Comparison of ENCODE assay signal across 1 cellular context in the genomic region with DNA sequence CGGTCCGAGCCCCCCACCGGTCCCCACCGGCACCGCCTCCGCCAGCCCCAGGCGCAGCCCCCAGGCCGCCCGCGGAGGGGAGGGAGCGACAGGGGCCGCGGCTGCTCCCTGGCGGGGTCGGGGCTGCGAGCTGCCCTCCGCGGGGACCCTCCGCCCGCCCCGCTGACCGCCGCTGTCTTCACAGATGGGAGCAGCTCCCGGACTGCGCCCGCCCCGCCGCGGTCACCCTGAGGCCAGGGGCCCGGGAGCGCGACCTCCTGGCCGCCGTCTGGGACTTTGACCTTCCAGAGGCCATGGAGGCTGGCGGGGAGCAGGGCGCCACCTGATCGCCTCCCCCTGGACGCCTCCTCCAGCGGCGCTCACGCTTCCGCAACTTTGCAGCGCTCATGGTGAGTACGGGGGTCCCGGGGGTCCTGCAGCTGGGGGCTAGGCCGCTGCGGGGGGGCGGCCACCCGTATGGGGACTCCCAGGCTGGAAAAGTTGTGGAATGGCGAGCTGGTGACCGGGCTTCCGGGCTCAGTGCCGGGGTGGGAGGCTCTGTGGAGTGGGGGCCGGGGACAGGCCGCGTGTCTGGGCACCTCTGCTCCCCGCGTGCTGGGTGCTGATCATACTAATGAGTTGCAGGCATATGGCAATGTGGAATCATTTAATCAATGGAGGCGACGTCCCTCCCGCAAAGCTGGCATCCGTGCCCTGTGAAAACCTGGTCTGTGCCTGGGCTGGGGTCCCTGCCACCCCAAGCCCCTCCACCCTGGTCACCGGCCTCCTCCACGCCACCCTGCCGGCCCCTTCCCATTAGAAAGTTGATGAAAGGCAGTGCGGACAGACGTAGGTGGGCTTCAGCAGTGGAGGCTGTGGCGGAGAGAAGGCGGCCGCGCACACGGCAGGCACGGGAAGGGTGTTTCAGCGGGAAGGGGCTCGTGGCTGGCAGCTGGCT.
TF ChIP-seq lines count a peak whose summit lies in the region.

No MANE protein-coding gene starts in this region.

TF ChIP-seq in GM23338, 12 proteins besides CTCF, POLR2A, EP300 and RAD21 (continued from another document):
- TF ChIP-seq, protein P1, sequence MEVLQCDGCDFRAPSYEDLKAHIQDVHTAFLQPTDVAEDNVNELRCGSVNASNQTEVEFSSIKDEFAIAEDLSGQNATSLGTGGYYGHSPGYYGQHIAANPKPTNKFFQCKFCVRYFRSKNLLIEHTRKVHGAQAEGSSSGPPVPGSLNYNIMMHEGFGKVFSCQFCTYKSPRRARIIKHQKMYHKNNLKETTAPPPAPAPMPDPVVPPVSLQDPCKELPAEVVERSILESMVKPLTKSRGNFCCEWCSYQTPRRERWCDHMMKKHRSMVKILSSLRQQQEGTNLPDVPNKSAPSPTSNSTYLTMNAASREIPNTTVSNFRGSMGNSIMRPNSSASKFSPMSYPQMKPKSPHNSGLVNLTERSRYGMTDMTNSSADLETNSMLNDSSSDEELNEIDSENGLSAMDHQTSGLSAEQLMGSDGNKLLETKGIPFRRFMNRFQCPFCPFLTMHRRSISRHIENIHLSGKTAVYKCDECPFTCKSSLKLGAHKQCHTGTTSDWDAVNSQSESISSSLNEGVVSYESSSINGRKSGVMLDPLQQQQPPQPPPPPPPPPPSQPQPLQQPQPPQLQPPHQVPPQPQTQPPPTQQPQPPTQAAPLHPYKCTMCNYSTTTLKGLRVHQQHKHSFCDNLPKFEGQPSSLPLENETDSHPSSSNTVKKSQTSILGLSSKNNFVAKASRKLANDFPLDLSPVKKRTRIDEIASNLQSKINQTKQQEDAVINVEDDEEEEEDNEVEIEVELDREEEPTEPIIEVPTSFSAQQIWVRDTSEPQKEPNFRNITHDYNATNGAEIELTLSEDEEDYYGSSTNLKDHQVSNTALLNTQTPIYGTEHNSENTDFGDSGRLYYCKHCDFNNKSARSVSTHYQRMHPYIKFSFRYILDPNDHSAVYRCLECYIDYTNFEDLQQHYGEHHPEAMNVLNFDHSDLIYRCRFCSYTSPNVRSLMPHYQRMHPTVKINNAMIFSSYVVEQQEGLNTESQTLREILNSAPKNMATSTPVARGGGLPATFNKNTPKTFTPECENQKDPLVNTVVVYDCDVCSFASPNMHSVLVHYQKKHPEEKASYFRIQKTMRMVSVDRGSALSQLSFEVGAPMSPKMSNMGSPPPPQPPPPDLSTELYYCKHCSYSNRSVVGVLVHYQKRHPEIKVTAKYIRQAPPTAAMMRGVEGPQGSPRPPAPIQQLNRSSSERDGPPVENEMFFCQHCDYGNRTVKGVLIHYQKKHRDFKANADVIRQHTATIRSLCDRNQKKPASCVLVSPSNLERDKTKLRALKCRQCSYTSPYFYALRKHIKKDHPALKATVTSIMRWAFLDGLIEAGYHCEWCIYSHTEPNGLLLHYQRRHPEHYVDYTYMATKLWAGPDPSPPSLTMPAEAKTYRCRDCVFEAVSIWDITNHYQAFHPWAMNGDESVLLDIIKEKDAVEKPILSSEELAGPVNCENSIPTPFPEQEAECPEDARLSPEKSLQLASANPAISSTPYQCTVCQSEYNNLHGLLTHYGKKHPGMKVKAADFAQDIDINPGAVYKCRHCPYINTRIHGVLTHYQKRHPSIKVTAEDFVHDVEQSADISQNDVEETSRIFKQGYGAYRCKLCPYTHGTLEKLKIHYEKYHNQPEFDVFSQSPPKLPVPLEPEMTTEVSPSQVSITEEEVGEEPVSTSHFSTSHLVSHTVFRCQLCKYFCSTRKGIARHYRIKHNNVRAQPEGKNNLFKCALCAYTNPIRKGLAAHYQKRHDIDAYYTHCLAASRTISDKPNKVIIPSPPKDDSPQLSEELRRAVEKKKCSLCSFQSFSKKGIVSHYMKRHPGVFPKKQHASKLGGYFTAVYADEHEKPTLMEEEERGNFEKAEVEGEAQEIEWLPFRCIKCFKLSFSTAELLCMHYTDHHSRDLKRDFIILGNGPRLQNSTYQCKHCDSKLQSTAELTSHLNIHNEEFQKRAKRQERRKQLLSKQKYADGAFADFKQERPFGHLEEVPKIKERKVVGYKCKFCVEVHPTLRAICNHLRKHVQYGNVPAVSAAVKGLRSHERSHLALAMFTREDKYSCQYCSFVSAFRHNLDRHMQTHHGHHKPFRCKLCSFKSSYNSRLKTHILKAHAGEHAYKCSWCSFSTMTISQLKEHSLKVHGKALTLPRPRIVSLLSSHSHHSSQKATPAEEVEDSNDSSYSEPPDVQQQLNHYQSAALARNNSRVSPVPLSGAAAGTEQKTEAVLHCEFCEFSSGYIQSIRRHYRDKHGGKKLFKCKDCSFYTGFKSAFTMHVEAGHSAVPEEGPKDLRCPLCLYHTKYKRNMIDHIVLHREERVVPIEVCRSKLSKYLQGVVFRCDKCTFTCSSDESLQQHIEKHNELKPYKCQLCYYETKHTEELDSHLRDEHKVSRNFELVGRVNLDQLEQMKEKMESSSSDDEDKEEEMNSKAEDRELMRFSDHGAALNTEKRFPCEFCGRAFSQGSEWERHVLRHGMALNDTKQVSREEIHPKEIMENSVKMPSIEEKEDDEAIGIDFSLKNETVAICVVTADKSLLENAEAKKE (CRISPR knock-in tag; IDR thresholded peaks at IDR 0.05) = no peak
- TF ChIP-seq POLR2AphosphoS5 (IDR thresholded peaks at IDR 0.05; ENCODE audit: low read depth) = no peak
- no peak for TF ChIP-seq EZH2 (IDR thresholded peaks at IDR 0.05; ENCODE audit: low read depth, unreplicated experiment)
- TF ChIP-seq, protein P2, sequence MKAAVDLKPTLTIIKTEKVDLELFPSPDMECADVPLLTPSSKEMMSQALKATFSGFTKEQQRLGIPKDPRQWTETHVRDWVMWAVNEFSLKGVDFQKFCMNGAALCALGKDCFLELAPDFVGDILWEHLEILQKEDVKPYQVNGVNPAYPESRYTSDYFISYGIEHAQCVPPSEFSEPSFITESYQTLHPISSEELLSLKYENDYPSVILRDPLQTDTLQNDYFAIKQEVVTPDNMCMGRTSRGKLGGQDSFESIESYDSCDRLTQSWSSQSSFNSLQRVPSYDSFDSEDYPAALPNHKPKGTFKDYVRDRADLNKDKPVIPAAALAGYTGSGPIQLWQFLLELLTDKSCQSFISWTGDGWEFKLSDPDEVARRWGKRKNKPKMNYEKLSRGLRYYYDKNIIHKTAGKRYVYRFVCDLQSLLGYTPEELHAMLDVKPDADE (IDR thresholded peaks at IDR 0.05) = no peak
- no peak for TF ChIP-seq REST (IDR thresholded peaks at IDR 0.05; ENCODE audit: unreplicated experiment)
- TF ChIP-seq STAT1 (IDR thresholded peaks at IDR 0.05; ENCODE audit: unreplicated experiment) = no peak
- TF ChIP-seq ZNF114 (CRISPR knock-in tag; IDR thresholded peaks at IDR 0.05) = no peak
- no peak for TF ChIP-seq JUNB (IDR thresholded peaks at IDR 0.05; ENCODE audit: unreplicated experiment)
- TF ChIP-seq NANOG (IDR thresholded peaks at IDR 0.05; ENCODE audit: borderline replicate concordance) = no peak
- no peak for TF ChIP-seq CREB1 (CRISPR knock-in tag; IDR thresholded peaks at IDR 0.05; ENCODE audit: low read depth)
- no peak for TF ChIP-seq ZNF331 (CRISPR knock-in tag; IDR thresholded peaks at IDR 0.05; ENCODE audit: low read depth)
